ENCODE assay signal across 7 cellular contexts in the genomic region with DNA sequence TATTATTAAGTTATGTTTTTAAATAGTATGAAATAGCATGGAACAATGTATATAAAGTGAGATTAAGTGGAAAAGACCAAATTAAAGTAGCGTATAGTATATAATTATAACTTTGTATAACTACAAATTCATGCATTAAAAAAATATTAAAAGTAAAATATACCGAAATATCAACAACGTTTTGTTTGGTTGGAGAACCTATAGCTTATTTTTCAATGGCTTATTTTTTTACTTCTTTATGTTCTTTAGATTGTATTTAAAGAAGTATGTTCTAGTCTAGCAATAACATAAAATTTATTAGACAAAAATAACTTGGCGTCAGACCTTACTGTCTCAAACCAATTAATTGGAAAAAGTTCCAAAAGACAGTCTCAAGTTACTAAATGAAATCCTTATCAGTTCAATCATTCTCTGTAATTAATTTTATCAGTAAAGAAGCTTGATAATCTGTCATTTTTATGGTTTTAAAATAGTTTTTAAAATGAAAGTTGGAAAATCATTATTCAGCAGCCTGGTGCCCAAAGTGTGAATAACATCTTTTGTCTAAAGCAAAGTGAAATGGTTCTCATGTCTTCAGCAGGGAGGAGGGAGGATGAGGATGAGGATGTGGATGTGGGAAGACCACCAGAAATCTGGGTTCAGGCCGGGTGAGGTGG. TPM values are rescaled to one million over a fixed set of nuclear protein-coding genes. Genes with fewer than 3 reads are reported as not detected.
DNase-seq lines count a peak whose midpoint lies in the region; TF ChIP-seq lines count a peak whose summit lies in the region.

No MANE protein-coding gene starts in this region.

- peaks cover 17% of the 10 kb centered on the region for H3K4me1 ChIP-seq in PC-9 (replicated peaks; ENCODE audit: insufficient read depth)
- H3K4me1 ChIP-seq in esophagus squamous epithelium = peaks cover 0 to 17% (median 3%) of the 10 kb centered on the region in 3 donors
- no peaks in the 10 kb centered on the region for H3K4me1 ChIP-seq in prostate gland (replicated peaks)
- H3K4me1 ChIP-seq in adrenal gland (replicated peaks in 1 of 2) = peaks cover 0 to 10% of the 10 kb centered on the region in 2 donors

- DNase-seq in PC-9 = no peak
- DNase-seq in esophagus squamous epithelium (lab: John Stamatoyannopoulos, UW) = no peak
- no peak for DNase-seq in prostate gland (ENCODE audit: low spot score)
- DNase-seq in NCI-H446 (lab: John Stamatoyannopoulos, UW) = no peak
- no peak for DNase-seq in RKO (ENCODE audit: low spot score)
- DNase-seq in adrenal gland = no peak

- H3F3A ChIP-seq in PC-9 (ENCODE audit: insufficient read depth, low read depth) = no peaks in the 10 kb centered on the region

- intact Hi-C loops in PC-9 (cut with micrococcal nuclease; ENCODE audit: unreplicated experiment) (no loop called here), esophagus squamous epithelium (cut with DNase I) (no loop called here), prostate gland (cut with DNase I) (loop anchor here (10.0 kb wide), 1 partner anchor 51 kb away; a partner anchor contains a TSS), adrenal gland (cut with DNase I) (loop anchor here in 1 of 2 donors (5.0 kb wide), 1 partner anchor 88 kb away; no protein-coding TSS in a partner anchor)

- H3K9me3 ChIP-seq in PC-9 (ENCODE audit: insufficient read depth, low read depth) (no peaks in the 10 kb centered on the region), esophagus squamous epithelium (no peaks in the 10 kb centered on the region), prostate gland (no peaks in the 10 kb centered on the region), adrenal gland (replicated peaks in 1 of 3) (no peaks in the 10 kb centered on the region)

- peak overlapping the region; percentile 85 for H2AFZ ChIP-seq in PC-9

- no peak overlapping the region for H3K27ac ChIP-seq in PC-9
- peak overlapping the region; percentile 45 to 86 (median 62) for H3K27ac ChIP-seq in esophagus squamous epithelium
- peak overlapping the region; percentile 27 to 33 for H3K27ac ChIP-seq in prostate gland
- H3K27ac ChIP-seq in adrenal gland = peak overlapping the region in 2 of 5 donors; percentile 20 to 70

- TF ChIP-seq CTCF in GM12875 (IDR thresholded peaks at IDR 0.05; ENCODE audit: borderline replicate concordance, insufficient read depth, low read depth, low read length) (0 out of 2 replicates have a peak, but pooled peaks have one; percentile 10), PC-9 (conservative IDR thresholded peaks at IDR 0.05) (peak; percentile 51; the same call in 1 of the 2 replicates), esophagus squamous epithelium (IDR thresholded peaks at IDR 0.05) (peak in 1 of 6 experiments; percentile 20), prostate gland (IDR thresholded peaks at IDR 0.05) (no peak), adrenal gland (IDR thresholded peaks at IDR 0.05) (peak in 3 of 6 experiments; percentile 24 to 27 (median 26))

- CTCF ChIA-PET in PC-9 (lab: Charles Lee) = no interaction called here

- H3K4me3 ChIP-seq in GM12875 (ENCODE audit: low read depth, low read length) (peak overlapping the region; percentile 54), PC-9 (peak overlapping the region; percentile 64), esophagus squamous epithelium (peak overlapping the region; percentile 38 to 70 (median 50)), prostate gland (peak overlapping the region; percentile 36 to 41), adrenal gland (peak overlapping the region in 2 of 4 donors; percentile 20 to 67)

- 21 to 30% methylated on average over 5 of the region's 5 CpGs for WGBS in esophagus squamous epithelium, 2 donors
- WGBS in prostate gland = 22% methylated on average over 5 of the region's 5 CpGs
- 31 to 40% (median 35%) methylated on average over 5 of the region's 5 CpGs for WGBS in adrenal gland, 4 donors

- TF ChIP-seq POLR2A in esophagus squamous epithelium (IDR thresholded peaks at IDR 0.05) (no peak), prostate gland (IDR thresholded peaks at IDR 0.05) (no peak), adrenal gland (IDR thresholded peaks at IDR 0.05) (no peak)

- no peaks in the 10 kb centered on the region for H3K79me2 ChIP-seq in PC-9 (ENCODE audit: low read depth)

- POLR2A ChIA-PET in PC-9 (lab: Charles Lee; ENCODE audit: unreplicated experiment) = interaction anchor here (0.6 kb wide), 1 partner anchor 85 kb away, joined by 6 read pairs; no protein-coding TSS in a partner anchor

- BruUV-seq in PC-9 (replicated peaks; lab: Mats Ljungman, UMichigan) = no TSS peak

- no peaks in the 10 kb centered on the region for H3K36me3 ChIP-seq in PC-9 (ENCODE audit: low read depth)
- peaks cover 0 to 7% (median 0%) of the 10 kb centered on the region in 3 donors for H3K36me3 ChIP-seq in esophagus squamous epithelium
- H3K36me3 ChIP-seq in prostate gland = no peaks in the 10 kb centered on the region
- H3K36me3 ChIP-seq in adrenal gland (replicated peaks in 1 of 2) = no peaks in the 10 kb centered on the region

- H3K27me3 ChIP-seq in PC-9 (ENCODE audit: insufficient read depth, low read depth) = 0 out of 2 replicates have a peak, but pooled peaks cover 3% of the 10 kb centered on the region
- H3K27me3 ChIP-seq in esophagus squamous epithelium = no peaks in the 10 kb centered on the region
- H3K27me3 ChIP-seq in prostate gland (replicated peaks; ENCODE audit: insufficient read depth) = no peaks in the 10 kb centered on the region
- H3K27me3 ChIP-seq in adrenal gland = no peaks in the 10 kb centered on the region

- H3K4me2 ChIP-seq in PC-9 = peak overlapping the region; percentile 76

- no peaks in the 10 kb centered on the region for H3K9me2 ChIP-seq in PC-9 (ENCODE audit: insufficient read depth)

- no peaks in the 10 kb centered on the region for H4K20me1 ChIP-seq in PC-9 (ENCODE audit: insufficient read depth)

RNA-seq across cellular contexts. Expression of a gene that starts 46.7 kb away (rescaled TPM):
- total RNA-seq in PC-9 (2021) (0.07 TPM in 1 of 2 replicates, not detected in the other), esophagus squamous epithelium (10 to 100 TPM in 1 of 4 donors, 1 to 10 TPM in 3; 1.5 to 14.1 (median 7.7) TPM), prostate gland (1 to 10 TPM; 4.5 to 9.5 TPM), adrenal gland (10 to 100 TPM in 5 of 8 donors, 1 to 10 TPM in 3; 7.1 to 29.0 (median 11.6) TPM)
- 1 to 10 TPM; 3.3 to 6.4 (median 4.9) TPM for polyA plus RNA-seq in adrenal gland

Comparison
In these comparisons a context has a peak if more than half of its experiments do, and no peak if none do; other contexts are left out.
1. CTCF ChIP-seq: peak in GM12875 (single experiment) and PC-9 (single experiment); none in prostate gland (0 of 4).